In genomic region chr17:57699751-57700186, GRCh38 we compare ENCODE assay signal across 20 cellular contexts. TPM values are rescaled to one million over a fixed set of nuclear protein-coding genes. Genes with fewer than 3 reads are reported as not detected.
DNase-seq lines count a peak whose midpoint lies in the region; ATAC-seq and TF ChIP-seq lines count a peak whose summit lies in the region.
"Had no signal": no experiment of that assay in that cellular context is flagged by ENCODE, and none has a peak within 500 bp of the region (broad histone marks: within the 10 kb centered on the region; RNA-seq: fewer than 3 reads in every experiment).

No MANE protein-coding gene starts in this region.

- no peak overlapping the region for H3K4me3 ChIP-seq in upper lobe of right lung
- H3K4me3 ChIP-seq in left lung = no peak overlapping the region
- H3K4me3 ChIP-seq in CD4-positive, alpha-beta memory T cell (ENCODE audit: low read length in 2 of 2) = no peak overlapping the region
- H3K4me3 ChIP-seq: A549, Peyer's patch had no signal

- H3K9me3 Mint-ChIP-seq in CD4-positive, alpha-beta memory T cell = peaks cover 0 to 4% (median 0%) of the 10 kb centered on the region in 8 donors
- H3K9me3 Mint-ChIP-seq: CD4-positive, alpha-beta T cell had no signal

- H3K4me1 Mint-ChIP-seq in CD4-positive, alpha-beta memory T cell = peaks cover 0 to 3% (median 0%) of the 10 kb centered on the region in 4 donors

- POLR2A ChIA-PET in CD4-positive, alpha-beta memory T cell (lab: Charles Lee; ENCODE audit: partially characterized antibody) = no interaction called here

- DNase-seq in AG08395 (ENCODE audit: low spot score) (peak; percentile 14), GM04504 (ENCODE audit: low read depth) (peak; percentile 35), islet precursor cell (peak; percentile 60), upper lobe of right lung (no peak), left lung (no peak)
- DNase-seq in CD4-positive, alpha-beta memory T cell = no peak
- DNase-seq: CD4-positive, alpha-beta T cell; DND-41; GDM1; H7; NCI-H146; NCI-H2081 treated with DMSO at 0.1 percent for 48 hours; NCI-H345; NCI-H82; Peyer's patch; Right ventricle myocardium superior had no signal

- TF ChIP-seq CTCF in upper lobe of right lung (IDR thresholded peaks at IDR 0.05) (no peak), left lung (IDR thresholded peaks at IDR 0.05) (no peak)

- no peaks in the 10 kb centered on the region for H3K9me3 ChIP-seq in upper lobe of right lung
- H3K9me3 ChIP-seq in left lung = no peaks in the 10 kb centered on the region
- H3K9me3 ChIP-seq in CD4-positive, alpha-beta memory T cell (ENCODE audit: control insufficient read depth in 1 of 2, low read length in 2 of 2) = no peaks in the 10 kb centered on the region
- H3K9me3 ChIP-seq: Peyer's patch had no signal

- no peaks in the 10 kb centered on the region for H3K27me3 Mint-ChIP-seq in CD4-positive, alpha-beta memory T cell
- H3K27me3 Mint-ChIP-seq: CD4-positive, alpha-beta T cell had no signal

- peak; percentile 47; the same call in 2 of the 3 replicates for ATAC-seq in SK-N-SH treated with all-trans-retinoic acid at 6 μM for 48 hours
- ATAC-seq in upper lobe of right lung = no peak
- no peak for ATAC-seq in left lung
- no peak for ATAC-seq in GM18517 (IDR thresholded peaks at IDR 0.05; ENCODE audit: unreplicated experiment)
- ATAC-seq: A549 had no signal

- intact Hi-C loops in upper lobe of right lung (cut with DNase I) = no loop called here
- intact Hi-C loops in left lung (cut with DNase I) = no loop called here
- intact Hi-C loops in CD4-positive, alpha-beta memory T cell (cut with micrococcal nuclease) = no loop called here

- peaks cover 5% of the 10 kb centered on the region for H3K4me1 ChIP-seq in upper lobe of right lung
- peaks cover 0 to 3% of the 10 kb centered on the region in 2 donors for H3K4me1 ChIP-seq in left lung
- H3K4me1 ChIP-seq in CD4-positive, alpha-beta memory T cell (ENCODE audit: insufficient read depth, low read length) = peaks cover 21% of the 10 kb centered on the region
- H3K4me1 ChIP-seq: A549 had no signal

- H3K36me3 ChIP-seq in upper lobe of right lung (no peaks in the 10 kb centered on the region), left lung (no peaks in the 10 kb centered on the region)
- no peaks in the 10 kb centered on the region for H3K36me3 ChIP-seq in CD4-positive, alpha-beta memory T cell (ENCODE audit: insufficient read depth, low read length)
- H3K36me3 ChIP-seq: Peyer's patch had no signal

- H3K27me3 ChIP-seq in upper lobe of right lung = no peaks in the 10 kb centered on the region
- H3K27me3 ChIP-seq in left lung = no peaks in the 10 kb centered on the region
- no peaks in the 10 kb centered on the region for H3K27me3 ChIP-seq in CD4-positive, alpha-beta memory T cell (ENCODE audit: insufficient read depth, low read length)
- H3K27me3 ChIP-seq: Peyer's patch had no signal

- CTCF ChIA-PET in CD4-positive, alpha-beta memory T cell (lab: Charles Lee; ENCODE audit: partially characterized antibody) = no interaction called here

- H3K27ac ChIP-seq in upper lobe of right lung = no peak overlapping the region
- H3K27ac ChIP-seq in left lung = no peak overlapping the region
- H3K27ac ChIP-seq in CD4-positive, alpha-beta memory T cell (ENCODE audit: low read depth, low read length) = no peak overlapping the region
- H3K27ac ChIP-seq: A549, Peyer's patch had no signal

- peaks cover 1 to 12% of the 10 kb centered on the region in 2 donors for H3K36me3 Mint-ChIP-seq in CD4-positive, alpha-beta memory T cell

- H3K4me3 Mint-ChIP-seq in CD4-positive, alpha-beta memory T cell = no peak overlapping the region
- H3K4me3 Mint-ChIP-seq: CD4-positive, alpha-beta T cell had no signal

- peak overlapping the region in 2 of 7 donors; percentile 25 to 35 for H3K27ac Mint-ChIP-seq in CD4-positive, alpha-beta memory T cell
- H3K27ac Mint-ChIP-seq: CD4-positive, alpha-beta T cell had no signal

TF ChIP-seq in SK-N-SH treated with all-trans-retinoic acid at 6 μM for 48 hours, 23 proteins besides CTCF, POLR2A, EP300 and RAD21 (continues in another document):
- TF ChIP-seq OSR1 (CRISPR knock-in tag; IDR thresholded peaks at IDR 0.05) = no peak
- no peak for TF ChIP-seq CSDC2 (CRISPR knock-in tag; IDR thresholded peaks at IDR 0.05)
- no peak for TF ChIP-seq BACH2 (CRISPR knock-in tag; IDR thresholded peaks at IDR 0.05; ENCODE audit: borderline replicate concordance)
- no peak for TF ChIP-seq POU6F1 (CRISPR knock-in tag; IDR thresholded peaks at IDR 0.05; ENCODE audit: borderline replicate concordance, low read depth)
- no peak for TF ChIP-seq CREB5 (CRISPR knock-in tag; IDR thresholded peaks at IDR 0.05; ENCODE audit: low read depth)
- TF ChIP-seq ARNTL (CRISPR knock-in tag; IDR thresholded peaks at IDR 0.05; ENCODE audit: borderline replicate concordance, low read depth) = no peak
- no peak for TF ChIP-seq ZFP30 (CRISPR knock-in tag; IDR thresholded peaks at IDR 0.05)
- no peak for TF ChIP-seq RARB (CRISPR knock-in tag; IDR thresholded peaks at IDR 0.05)
- peak; percentile 59 for TF ChIP-seq ISL1 (CRISPR knock-in tag; IDR thresholded peaks at IDR 0.05)
- TF ChIP-seq ESRRG (CRISPR knock-in tag; IDR thresholded peaks at IDR 0.05) = no peak
- no peak for TF ChIP-seq PATZ1 (CRISPR knock-in tag; IDR thresholded peaks at IDR 0.05; ENCODE audit: borderline replicate concordance)
- TF ChIP-seq SNAI2 (CRISPR knock-in tag; IDR thresholded peaks at IDR 0.05) = no peak
- TF ChIP-seq GLIS3 (CRISPR knock-in tag; IDR thresholded peaks at IDR 0.05) = no peak
- no peak for TF ChIP-seq ZC3H10 (CRISPR knock-in tag; IDR thresholded peaks at IDR 0.05)
- no peak; the same call in 1 of the 2 replicates for TF ChIP-seq ZNF70 (CRISPR knock-in tag; IDR thresholded peaks at IDR 0.05)
- TF ChIP-seq TOX (CRISPR knock-in tag; IDR thresholded peaks at IDR 0.05; ENCODE audit: borderline replicate concordance) = no peak

RNA-seq across cellular contexts. Expression of gene CCDC182, which starts 45.3 kb away (rescaled TPM):
- total RNA-seq in upper lobe of right lung (not detected), left lung (not detected)
- not detected for total RNA-seq in CD4-positive, alpha-beta memory T cell
- polyA plus RNA-seq in CD4-positive, alpha-beta memory T cell = not detected
- total RNA-seq: CD4-positive, alpha-beta T cell; H7; HT1080; Peyer's patch; Right ventricle myocardium superior had no signal
- polyA plus RNA-seq: A549 had no signal

Comparison
In these comparisons a context has a peak if more than half of its experiments do, and no peak if none do; other contexts are left out.
1. DNase-seq: peak in AG08395 (single experiment), GM04504 (single experiment) and islet precursor cell (single experiment); none in upper lobe of right lung (single experiment), left lung (0 of 2) and CD4-positive, alpha-beta memory T cell (0 of 5).